ENCODE assay signal across 8 cellular contexts in the genomic region with DNA sequence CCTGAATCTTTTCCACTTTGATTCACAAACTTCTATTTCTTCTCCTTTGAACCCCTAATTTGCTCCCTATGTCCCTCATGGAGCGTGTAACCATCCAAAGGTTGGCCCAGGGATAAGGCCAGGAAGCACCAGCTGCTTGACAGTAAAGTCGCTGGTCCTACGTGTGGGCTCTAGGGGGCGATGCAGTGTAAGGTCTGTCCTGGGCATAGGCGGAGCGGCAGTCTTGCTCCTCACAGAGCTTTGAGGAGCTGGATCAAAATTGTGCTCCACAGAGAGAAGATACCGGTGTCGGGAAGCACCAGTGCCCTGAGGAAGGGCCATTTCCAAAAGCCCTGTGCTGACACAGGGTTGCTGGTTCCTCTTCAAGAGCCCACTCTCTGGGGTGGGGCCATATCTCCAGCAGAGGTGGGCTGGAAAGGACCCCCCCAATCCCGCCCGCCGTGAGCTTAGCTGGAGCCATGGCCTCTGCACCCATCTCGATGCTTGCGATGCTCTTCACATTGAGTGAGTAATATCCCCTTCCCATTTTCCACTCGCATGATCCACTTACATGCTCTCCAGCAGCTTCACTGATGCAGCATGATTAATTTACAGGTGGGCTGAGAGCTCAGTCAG. TPM values are rescaled to one million over a fixed set of nuclear protein-coding genes. Genes with fewer than 3 reads are reported as not detected.
DNase-seq lines count a peak whose midpoint lies in the region; TF ChIP-seq lines count a peak whose summit lies in the region.

No MANE protein-coding gene starts in this region.

- peak overlapping the region; percentile 38 for H3K27ac Mint-ChIP-seq in activated naive CD4-positive, alpha-beta T cell treated with anti-CD3 and anti-CD28 coated beads, Interleukin-2, amount 50 U/mL, for 24 hours
- no peak overlapping the region for H3K27ac Mint-ChIP-seq in nephron progenitor cell
- H3K27ac Mint-ChIP-seq in HFFc6: no peak overlapping the region

- no peaks in the 10 kb centered on the region for H3K9me3 Mint-ChIP-seq in activated naive CD4-positive, alpha-beta T cell treated with anti-CD3 and anti-CD28 coated beads, Interleukin-2, amount 50 U/mL, for 24 hours
- H3K9me3 Mint-ChIP-seq in nephron progenitor cell: no peaks in the 10 kb centered on the region
- H3K9me3 Mint-ChIP-seq in HFFc6: peaks cover 22% of the 10 kb centered on the region

- peaks cover 2% of the 10 kb centered on the region for H3K36me3 Mint-ChIP-seq in activated naive CD4-positive, alpha-beta T cell treated with anti-CD3 and anti-CD28 coated beads, Interleukin-2, amount 50 U/mL, for 24 hours
- no peaks in the 10 kb centered on the region for H3K36me3 Mint-ChIP-seq in nephron progenitor cell (ENCODE audit: low read depth)
- no peaks in the 10 kb centered on the region for H3K36me3 Mint-ChIP-seq in HFFc6 (ENCODE audit: low read depth)

- H3K4me1 Mint-ChIP-seq in activated naive CD4-positive, alpha-beta T cell treated with anti-CD3 and anti-CD28 coated beads, Interleukin-2, amount 50 U/mL, for 24 hours: no peaks in the 10 kb centered on the region
- H3K4me1 Mint-ChIP-seq in nephron progenitor cell: no peaks in the 10 kb centered on the region
- no peaks in the 10 kb centered on the region for H3K4me1 Mint-ChIP-seq in HFFc6 (ENCODE audit: low read depth)

- peaks cover 24% of the 10 kb centered on the region for H3K27me3 Mint-ChIP-seq in activated naive CD4-positive, alpha-beta T cell treated with anti-CD3 and anti-CD28 coated beads, Interleukin-2, amount 50 U/mL, for 24 hours
- H3K27me3 Mint-ChIP-seq in nephron progenitor cell (ENCODE audit: low read depth, poor library complexity): peaks cover 25% of the 10 kb centered on the region
- no peaks in the 10 kb centered on the region for H3K27me3 Mint-ChIP-seq in HFFc6 (ENCODE audit: insufficient read depth)

- TF ChIP-seq CTCF in nephron progenitor cell (IDR thresholded peaks at IDR 0.05) (peak; percentile 58), HFFc6 (IDR thresholded peaks at IDR 0.05) (no peak; the same call in 1 of the 2 replicates)

- DNase-seq in DMS 273 (lab: John Stamatoyannopoulos, UW; ENCODE audit: unreplicated experiment) (peak; percentile 64), DMS 273 treated with DMSO at 0.1 percent for 48 hours (lab: John Stamatoyannopoulos, UW) (no peak), NCI-H460 (ENCODE audit: extremely low read depth, low read depth) (peak; percentile 38), nephron progenitor cell (peak; percentile 71), HFFc6 (no peak), LoVo (ENCODE audit: low spot score) (no peak), NK-92 (lab: John Stamatoyannopoulos, UW; ENCODE audit: unreplicated experiment) (no peak)

- peak overlapping the region; percentile 74 for H3K4me3 Mint-ChIP-seq in activated naive CD4-positive, alpha-beta T cell treated with anti-CD3 and anti-CD28 coated beads, Interleukin-2, amount 50 U/mL, for 24 hours
- H3K4me3 Mint-ChIP-seq in nephron progenitor cell: no peak overlapping the region
- no peak overlapping the region for H3K4me3 Mint-ChIP-seq in HFFc6

RNA-seq across cellular contexts. Expression of a gene that starts 49.9 kb away (rescaled TPM):
- total RNA-seq in NCI-H460 (2014; rRNA removed; shearing (Covaris generic)): not detected in 2 replicates
- polyA plus RNA-seq in NCI-H460 (2014; cell fraction: nucleus; rRNA removed): not detected in 2 replicates
- not detected for total RNA-seq in HFFc6 (2021; fragmentation: NEBNext Ultra II Directional; extraction: Animal tissue kit (Norgen Biotek cat#: 25700))

Comparison
In these comparisons a context has a peak if more than half of its experiments do, and no peak if none do; other contexts are left out.
1. DNase-seq: peak in DMS 273 (single experiment), NCI-H460 (single experiment) and nephron progenitor cell (single experiment); none in DMS 273 treated with DMSO at 0.1 percent for 48 hours (single experiment), HFFc6 (single experiment), LoVo (single experiment) and NK-92 (single experiment).